In the genomic region with DNA sequence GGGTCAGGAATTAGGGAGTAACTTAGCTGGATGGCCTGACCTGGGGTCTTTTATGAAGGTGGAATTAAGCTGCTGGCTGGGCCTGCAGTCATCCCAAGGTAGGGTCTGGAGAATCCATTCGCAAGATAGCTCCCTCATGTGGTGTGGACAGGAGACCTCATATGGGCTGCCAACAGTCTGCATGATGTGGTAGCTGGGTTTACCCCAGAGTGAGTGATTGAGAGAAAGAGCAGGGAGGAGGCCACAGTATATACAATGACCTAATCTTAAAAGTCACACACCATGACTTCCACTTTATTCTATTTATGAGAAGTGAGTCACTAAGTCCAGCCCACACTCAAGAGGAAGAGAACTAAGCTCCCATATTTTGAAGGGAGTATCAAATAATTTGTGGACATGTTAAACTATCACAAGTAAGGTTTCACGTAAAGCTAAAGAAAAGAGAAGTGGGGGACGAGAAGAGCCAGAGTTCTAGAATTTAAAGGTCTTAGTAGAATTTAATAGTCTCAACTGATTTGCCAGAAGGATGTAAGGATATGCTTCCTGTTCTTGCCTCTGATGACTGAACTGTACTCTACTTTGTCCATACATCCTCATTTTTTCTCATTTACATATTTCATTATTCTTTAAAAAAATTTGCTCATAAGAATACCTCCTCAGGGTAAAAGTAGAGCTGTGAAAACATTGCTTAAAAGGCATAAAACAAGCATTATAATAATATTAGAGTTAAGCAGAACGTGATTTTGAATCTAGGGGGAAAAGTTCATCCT, we compare ENCODE assay signal across 8 cellular contexts.
DNase-seq lines count a peak whose midpoint lies in the region; ATAC-seq and TF ChIP-seq lines count a peak whose summit lies in the region.

No MANE protein-coding gene starts in this region.

- no peaks in the 10 kb centered on the region for H3K9me3 ChIP-seq in Peyer's patch

- H3K27me3 ChIP-seq in Peyer's patch, result no peaks in the 10 kb centered on the region

- no peaks in the 10 kb centered on the region for H3K4me1 ChIP-seq in Peyer's patch

- H3K36me3 ChIP-seq in Peyer's patch, result no peaks in the 10 kb centered on the region

- no peak for TF ChIP-seq POLR2A in Peyer's patch (IDR thresholded peaks at IDR 0.05)

- no peak overlapping the region for H3K4me3 ChIP-seq in Peyer's patch

- H3K27ac ChIP-seq in Peyer's patch, result no peak overlapping the region

- peak; percentile 81 for ATAC-seq in HG03095 (IDR thresholded peaks at IDR 0.05; ENCODE audit: unreplicated experiment)

- DNase-seq in DMS 273 (lab: John Stamatoyannopoulos, UW; ENCODE audit: unreplicated experiment) (peak; percentile 11), DMS 273 treated with DMSO at 0.1 percent for 48 hours (lab: John Stamatoyannopoulos, UW) (no peak), SKM-1 treated with dmso at 0.1 percent for 144 hours (lab: John Stamatoyannopoulos, UW; ENCODE audit: unreplicated experiment) (peak; percentile 76), lung microvascular endothelial cell (ENCODE audit: low read depth in 2 of 2) (peak; percentile 42 to 44), Peyer's patch (no peak), nucleus accumbens (lab: John Stamatoyannopoulos, UW) (no peak)
- no peak for DNase-seq in stimulated activated CD4-positive, alpha-beta T cell treated with anti-CD3 and anti-CD28 coated beads, Interleukin-4, amount 100 ng/mL, for 1 hour

- no peak for TF ChIP-seq CTCF in Peyer's patch (IDR thresholded peaks at IDR 0.05)

Comparison
In these comparisons a context has a peak if more than half of its experiments do, and no peak if none do; other contexts are left out.
1. DNase-seq: peak in DMS 273 (single experiment), SKM-1 treated with dmso at 0.1 percent for 144 hours (single experiment) and lung microvascular endothelial cell (2 of 2); none in DMS 273 treated with DMSO at 0.1 percent for 48 hours (single experiment), Peyer's patch (0 of 3), stimulated activated CD4-positive, alpha-beta T cell treated with anti-CD3 and anti-CD28 coated beads, Interleukin-4, amount 100 ng/mL, for 1 hour (single experiment) and nucleus accumbens (0 of 56).